In genomic region chr6:76861403-76861802, GRCh38 we compare ENCODE assay signal across 8 cellular contexts.
DNase-seq lines count a peak whose midpoint lies in the region; ATAC-seq and TF ChIP-seq lines count a peak whose summit lies in the region.

No MANE protein-coding gene starts in this region.

- no peak overlapping the region for H3K4me3 Mint-ChIP-seq in chondrocyte (ENCODE audit: unreplicated experiment)

- no peaks in the 10 kb centered on the region for H3K36me3 Mint-ChIP-seq in chondrocyte (ENCODE audit: low read depth)

- H3K4me3 ChIP-seq in tibial artery = no peak overlapping the region
- no peak overlapping the region for H3K4me3 ChIP-seq in lower leg skin (ENCODE audit: low read depth, poor library complexity, severe bottlenecking)

- peaks cover 6% of the 10 kb centered on the region for H3K27me3 Mint-ChIP-seq in chondrocyte (ENCODE audit: low read depth)

- DNase-seq in COLO829 (ENCODE audit: low spot score) (peak; percentile 2), chondrocyte (ENCODE audit: low spot score) (no peak), tibial artery (no peak), lower leg skin (ENCODE audit: low spot score in 2 of 2) (no peak), SKM-1 (lab: John Stamatoyannopoulos, UW; ENCODE audit: unreplicated experiment) (no peak), SK-N-DZ (ENCODE audit: low spot score) (no peak)

- peaks cover 0 to 62% (median 10%) of the 10 kb centered on the region in 4 donors for H3K4me1 ChIP-seq in tibial artery

- no peaks in the 10 kb centered on the region for H3K36me3 ChIP-seq in tibial artery

- 68 to 74% methylated on average over 2 of the region's 2 CpGs for WGBS in lower leg skin, 2 donors

- peak; percentile 66 for TF ChIP-seq CTCF in chondrocyte (IDR thresholded peaks at IDR 0.05)
- TF ChIP-seq CTCF in tibial artery (IDR thresholded peaks at IDR 0.05) = no peak
- no peak for TF ChIP-seq CTCF in lower leg skin (IDR thresholded peaks at IDR 0.05)

- TF ChIP-seq POLR2A in lower leg skin (IDR thresholded peaks at IDR 0.05) = no peak

- intact Hi-C loops in tibial artery (cut with DNase I; ENCODE audit: low total_unique reads) = no loop called here
- intact Hi-C loops in lower leg skin (cut with DNase I; ENCODE audit: low total_unique reads) = no loop called here

- ATAC-seq in GM19023 (IDR thresholded peaks at IDR 0.05; ENCODE audit: unreplicated experiment) (peak; percentile 94), HG03565 (IDR thresholded peaks at IDR 0.05; ENCODE audit: unreplicated experiment) (peak; percentile 95)

- H3K27me3 ChIP-seq in tibial artery = no peaks in the 10 kb centered on the region

- H3K9me3 ChIP-seq in tibial artery = no peaks in the 10 kb centered on the region

- H3K27ac ChIP-seq in tibial artery = peak overlapping the region; percentile 6 to 29

- no peaks in the 10 kb centered on the region for H3K9me3 Mint-ChIP-seq in chondrocyte (ENCODE audit: low read depth)

- peaks cover under 1% of the 10 kb centered on the region for H3K4me1 Mint-ChIP-seq in chondrocyte (ENCODE audit: low read depth)

- H3K27ac Mint-ChIP-seq in chondrocyte (ENCODE audit: unreplicated experiment) = no peak overlapping the region
